22 cellular contexts compared by ENCODE assay signal in genomic region chr7:22851140-22851539, GRCh38. TPM values are rescaled to one million over a fixed set of nuclear protein-coding genes. Genes with fewer than 3 reads are reported as not detected.
DNase-seq lines count a peak whose midpoint lies in the region; ATAC-seq and TF ChIP-seq lines count a peak whose summit lies in the region.
"Had no signal": no experiment of that assay in that cellular context is flagged by ENCODE, and none has a peak within 500 bp of the region (broad histone marks: within the 10 kb centered on the region; RNA-seq: fewer than 3 reads in every experiment).

No MANE protein-coding gene starts in this region.

- H3K27ac ChIP-seq in IMR-90 (ENCODE audit: insufficient read depth, low read length) (no peak overlapping the region), foreskin keratinocyte (no peak overlapping the region), psoas muscle (peak overlapping the region; percentile 97)
- H3K27ac ChIP-seq: HL-60 had no signal

- CTCF ChIA-PET in IMR-90 (lab: Yijun Ruan, JAX), result no interaction called here

- H3K27me3 ChIP-seq in IMR-90 (ENCODE audit: control insufficient read depth, insufficient read depth, low read length), result no peaks in the 10 kb centered on the region
- no peaks in the 10 kb centered on the region for H3K27me3 ChIP-seq in adipocyte (replicated peaks; ENCODE audit: control insufficient read depth, insufficient read depth, low read length)
- H3K27me3 ChIP-seq in foreskin keratinocyte, result no peaks in the 10 kb centered on the region
- no peaks in the 10 kb centered on the region for H3K27me3 ChIP-seq in psoas muscle (ENCODE audit: insufficient read depth in 3 of 3, low read length in 2 of 3)
- H3K27me3 ChIP-seq: BE2C had no signal

- TF ChIP-seq CTCF in IMR-90 (conservative IDR thresholded peaks at IDR 0.05; ENCODE audit: low read depth, low read length), result no peak
- peak; percentile 2 for TF ChIP-seq CTCF in foreskin keratinocyte (conservative IDR thresholded peaks at IDR 0.05)
- TF ChIP-seq CTCF in psoas muscle (IDR thresholded peaks at IDR 0.05), result no peak

- ATAC-seq in IMR-90 (ENCODE audit: low read depth) (no peak), foreskin keratinocyte (no peak), psoas muscle (no peak), GM21786 (IDR thresholded peaks at IDR 0.05; ENCODE audit: unreplicated experiment) (no peak), HG03108 (IDR thresholded peaks at IDR 0.05; ENCODE audit: unreplicated experiment) (no peak)
- ATAC-seq: HepG2, Right ventricle myocardium inferior had no signal

- H2AK5ac ChIP-seq in IMR-90 (ENCODE audit: low read depth, low read length), result no peak overlapping the region; the same call in 1 of the 2 replicates

- no peaks in the 10 kb centered on the region for H4K20me1 ChIP-seq in IMR-90 (ENCODE audit: insufficient read depth, low read length)

- in situ Hi-C loops in IMR-90 (cut with MboI; ENCODE audit: low sequenced_read_pairs), result no loop called here

- no peak overlapping the region for H3K56ac ChIP-seq in IMR-90 (ENCODE audit: extremely low read depth, insufficient read depth, low read length)

- no peak overlapping the region for H2BK120ac ChIP-seq in IMR-90 (ENCODE audit: low read depth, low read length)

- H4K91ac ChIP-seq in IMR-90 (ENCODE audit: insufficient read depth, low read depth, low read length), result no peak overlapping the region

- no peak overlapping the region for H3K4ac ChIP-seq in IMR-90 (ENCODE audit: low read depth, low read length)

- BruUV-seq in IMR-90 (replicated peaks; lab: Mats Ljungman, UMichigan), result no TSS peak

- no peak overlapping the region for H2AK9ac ChIP-seq in IMR-90 (replicated peaks; ENCODE audit: low read depth, low read length, poor library complexity)

- no peak overlapping the region for H3K4me2 ChIP-seq in IMR-90 (ENCODE audit: low read depth, low read length)

- intact Hi-C loops in IMR-90 (cut with micrococcal nuclease) (no loop called here), psoas muscle (cut with DNase I) (loop anchor here in 1 of 2 donors (5.0 to 10.0 kb wide), 2 partner anchors 124 to 164 kb away; partner anchors contain the start of genes HYCC1 and IL6)

- dilution Hi-C loops in IMR-90 (cut with HindIII; ENCODE audit: low sequenced_read_pairs, unreplicated experiment), result no loop called here

- no peak overlapping the region for H4K8ac ChIP-seq in IMR-90 (ENCODE audit: low read depth in 2 of 2, low read length in 2 of 2)

- no peak overlapping the region for H3K23ac ChIP-seq in IMR-90 (ENCODE audit: low read depth, low read length)

- no peak overlapping the region for H2AFZ ChIP-seq in IMR-90 (replicated peaks; ENCODE audit: low read length, poor library complexity)

- H2BK5ac ChIP-seq in IMR-90 (ENCODE audit: low read depth, low read length, poor library complexity, severe bottlenecking), result no peak overlapping the region

- H2BK20ac ChIP-seq in IMR-90 (ENCODE audit: low read depth, low read length), result no peak overlapping the region

- no peak overlapping the region for H4K5ac ChIP-seq in IMR-90 (ENCODE audit: low read depth, low read length)

- POLR2A ChIA-PET in IMR-90 (lab: Charles Lee; ENCODE audit: unreplicated experiment), result no interaction called here

- H3K36me3 ChIP-seq in IMR-90 (ENCODE audit: control insufficient read depth, insufficient read depth, low read length) (no peaks in the 10 kb centered on the region; the same call in 1 of the 2 replicates), adipocyte (ENCODE audit: control insufficient read depth, insufficient read depth, low read length, severe bottlenecking) (no peaks in the 10 kb centered on the region), psoas muscle (ENCODE audit: insufficient read depth in 1 of 2, low read depth in 1 of 2) (peaks cover 0 to under 1% of the 10 kb centered on the region in 2 donors)
- H3K36me3 ChIP-seq: BE2C had no signal

- WGBS in IMR-90 (ENCODE audit: extremely low coverage in 2 of 2, insufficient read length in 1 of 2), 2 experiments, result no CpG with 5 or more reads among the region's 2 CpGs
- WGBS in psoas muscle, 3 donors, result 65 to 74% (median 66%) methylated on average over 2 of the region's 2 CpGs

- H3K9ac ChIP-seq in IMR-90 (ENCODE audit: low read depth, low read length), result no peak overlapping the region
- no peak overlapping the region for H3K9ac ChIP-seq in adipocyte (ENCODE audit: low read length)

- DNase-seq in IMR-90, result no peak
- DNase-seq in adipocyte (ENCODE audit: low read depth), result peak; percentile 52
- peak in 1 of 2 donors; percentile 60 for DNase-seq in foreskin keratinocyte
- DNase-seq in psoas muscle, result no peak
- no peak for DNase-seq in COLO668 (lab: John Stamatoyannopoulos, UW; ENCODE audit: unreplicated experiment)
- no peak for DNase-seq in SW480 (ENCODE audit: low spot score)
- DNase-seq: BE2C; DMS79; H9; KBM-7; NCI-H1092 treated with DMSO at 0.1 percent for 48 hours; NCI-H146; NCI-H2029; NCI-H345; NCI-H524; NCI-H774; NK-92 treated with Interleukin-12 subunit alpha and Interleukin-12 subunit beta, amount 100 ng/mL, for 24 hours had no signal

- H3K9me3 ChIP-seq in IMR-90 (ENCODE audit: control insufficient read depth, insufficient read depth, low read length) (no peaks in the 10 kb centered on the region), adipocyte (ENCODE audit: control insufficient read depth, low read length) (no peaks in the 10 kb centered on the region), psoas muscle (no peaks in the 10 kb centered on the region)
- H3K9me3 ChIP-seq: BE2C had no signal

- peaks cover 4% of the 10 kb centered on the region for H3K4me1 ChIP-seq in IMR-90 (ENCODE audit: control insufficient read depth, insufficient read depth, low read length)
- H3K4me1 ChIP-seq in adipocyte (ENCODE audit: control insufficient read depth, insufficient read depth, low read length), result peaks cover 15% of the 10 kb centered on the region
- H3K4me1 ChIP-seq in foreskin keratinocyte, result peaks cover 13% of the 10 kb centered on the region
- H3K4me1 ChIP-seq in psoas muscle, result peaks cover 35% of the 10 kb centered on the region
- H3K4me1 ChIP-seq: BE2C had no signal

- H3K4me3 ChIP-seq in IMR-90 (ENCODE audit: insufficient read depth, low read depth, low read length) (no peak overlapping the region), adipocyte (ENCODE audit: low read length) (no peak overlapping the region), psoas muscle (no peak overlapping the region)

- H2BK15ac ChIP-seq in IMR-90 (ENCODE audit: low read depth, low read length), result peak overlapping the region; percentile 25; the same call in 1 of the 3 replicates

- no peak for TF ChIP-seq RAD21 in IMR-90 (IDR thresholded peaks at IDR 0.05; ENCODE audit: low read length)

- H3K18ac ChIP-seq in IMR-90 (ENCODE audit: low read depth, low read length), result no peak overlapping the region

- peaks cover 6% of the 10 kb centered on the region; the same call in 1 of the 2 replicates for H3K9me1 ChIP-seq in IMR-90 (ENCODE audit: insufficient read depth, low read length)

- no peak for TF ChIP-seq POLR2A in IMR-90 (IDR thresholded peaks at IDR 0.05; ENCODE audit: low read depth, low read length)

- peaks cover 3 to 16% of the 10 kb centered on the region in 2 experiments; a peak in 3 of 4 replicates for H3K79me1 ChIP-seq in IMR-90 (ENCODE audit: low read depth in 1 of 2, low read length in 2 of 2)

- H3K14ac ChIP-seq in IMR-90 (replicated peaks; ENCODE audit: low read depth, low read length), result no peak overlapping the region

TF ChIP-seq in IMR-90, 13 proteins besides CTCF, POLR2A, EP300 and RAD21:
- no peak for TF ChIP-seq NFE2L2 (IDR thresholded peaks at IDR 0.05; ENCODE audit: low read depth, low read length)
- no peak for TF ChIP-seq RFX5 (IDR thresholded peaks at IDR 0.05; ENCODE audit: low read depth, low read length)

RNA-seq across cellular contexts. Expression of gene TOMM7, which starts 28.5 kb away (rescaled TPM):
- 67.2 and 125 TPM in 2 replicates for total RNA-seq in IMR-90 (2012; rRNA removed)
- 318 and 727 TPM in 2 replicates for polyA plus RNA-seq in IMR-90 (2012; rRNA removed)
- polyA plus RNA-seq in IMR-90 (2012; cell fraction: cytosol; rRNA removed), result 103 and 199 TPM in 2 replicates
- 17.0 and 112 TPM in 2 replicates for polyA plus RNA-seq in IMR-90 (2012; cell fraction: nucleus; rRNA removed; ENCODE audit: low replicate concordance)
- total RNA-seq in foreskin keratinocyte, result 231 and 280 TPM in 2 replicates
- 672 and 751 TPM in 2 replicates for polyA plus RNA-seq in foreskin keratinocyte
- 100 to 1,000 TPM; 465 to 704 (median 639) TPM for total RNA-seq in psoas muscle
- polyA plus RNA-seq in psoas muscle, result 100 to 1,000 TPM; 401 to 791 (median 735) TPM
